8 cellular contexts compared by ENCODE assay signal in the genomic region with DNA sequence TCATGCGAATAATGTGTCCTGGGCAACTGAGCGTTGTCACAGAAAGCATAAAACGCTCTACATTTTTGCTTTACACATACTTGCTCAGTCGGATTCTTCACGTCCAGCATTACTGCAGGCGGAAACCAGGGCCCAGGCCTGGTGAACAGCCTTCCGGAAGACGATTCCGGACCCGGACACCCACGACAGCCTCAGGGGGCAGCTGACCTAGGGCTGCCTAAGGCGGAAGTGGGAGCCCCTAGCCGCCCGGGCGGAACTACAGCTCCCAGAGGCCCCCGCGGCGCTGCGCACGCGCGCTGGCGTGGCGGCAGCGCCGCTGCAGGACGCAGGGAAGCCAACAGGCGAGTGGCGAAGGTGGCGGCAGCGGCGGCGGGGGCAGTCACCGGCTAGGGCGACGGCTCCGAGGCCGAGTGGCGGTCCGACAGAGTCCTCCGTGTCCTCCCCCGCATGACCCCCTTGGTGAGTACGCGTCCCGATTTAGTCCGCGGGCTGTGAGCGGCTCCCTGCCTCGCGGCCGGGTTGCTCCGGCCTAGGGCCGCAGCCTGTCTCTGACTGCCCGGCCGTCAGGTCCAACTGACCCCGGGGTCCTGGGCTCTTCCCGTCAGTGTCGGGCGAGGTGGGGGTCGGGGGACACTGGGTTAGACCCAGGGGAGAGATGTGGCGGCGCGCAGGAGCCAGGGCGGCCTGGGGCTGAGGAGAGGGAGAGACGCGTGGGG. TPM values are rescaled to one million over a fixed set of nuclear protein-coding genes. Genes with fewer than 3 reads are reported as not detected.
A peak's percentile ranks its signal among the peaks of the same experiment; 100 is the strongest.
DNase-seq lines count a peak whose midpoint lies in the region; ATAC-seq, FAIRE-seq and TF ChIP-seq lines count a peak whose summit lies in the region.

GAPVD1 (plus strand) TSS at position 326 of the 716 bp plus-strand sequence. CDS start 37,096 bp downstream, outside the sequence.

- DNase-seq in AG08396 (ENCODE audit: low spot score) (peak; percentile 99), NCI-H2196 treated with DMSO at 0.1 percent for 48 hours (lab: John Stamatoyannopoulos, UW; ENCODE audit: unreplicated experiment) (peak; percentile 80), bronchial epithelial cell (ENCODE audit: low read depth) (peak; percentile 74), iPS-NIHi7 (ENCODE audit: extremely low spot score) (peak; percentile 99), smooth muscle cell of the brain vasculature (ENCODE audit: low read depth, low spot score) (peak; percentile 66)

- H3K36me3 ChIP-seq in bronchial epithelial cell (ENCODE audit: control insufficient read depth, insufficient read depth, low read length) = peaks cover 2% of the 10 kb centered on the region

- TF ChIP-seq CTCF in WI38 (IDR thresholded peaks at IDR 0.05; ENCODE audit: low read depth, low read length) = peak; percentile 29; the same call in 1 of the 2 replicates
- TF ChIP-seq CTCF in bronchial epithelial cell (IDR thresholded peaks at IDR 0.05; ENCODE audit: insufficient read depth, low read length, severe bottlenecking) = peak; percentile 53

- H3K4me3 ChIP-seq in WI38 (ENCODE audit: low read depth, low read length) = peak within 1 kb of the TSS; percentile 96
- H3K4me3 ChIP-seq in bronchial epithelial cell (ENCODE audit: low read depth, low read length) = peak within 1 kb of the TSS; percentile 97

- no peaks in the 10 kb centered on the region for H3K27me3 ChIP-seq in bronchial epithelial cell (ENCODE audit: control insufficient read depth, insufficient read depth, low read length)

- FAIRE-seq in bronchial epithelial cell (lab: Jason Lieb, UNC) = no peak

- peak; percentile 58 for ATAC-seq in GM18870 (IDR thresholded peaks at IDR 0.05; ENCODE audit: unreplicated experiment)
- ATAC-seq in HG03108 (IDR thresholded peaks at IDR 0.05; ENCODE audit: unreplicated experiment) = peak; percentile 96

RNA-seq across cellular contexts. Expression of gene GAPVD1, which starts in this region (rescaled TPM):
- total RNA-seq in bronchial epithelial cell = 44.0 and 58.0 TPM in 2 replicates

Comparison
In these comparisons a context has a peak if more than half of its experiments do, and no peak if none do; other contexts are left out.
1. Peak in every context shown above with its lines: DNase-seq, ATAC-seq and H3K4me3 ChIP-seq.